ENCODE assay signal across 8 cellular contexts in genomic region chr11:70270877-70271634, GRCh38. TPM values are rescaled to one million over a fixed set of nuclear protein-coding genes. Genes with fewer than 3 reads are reported as not detected.
DNase-seq lines count a peak whose midpoint lies in the region; ATAC-seq lines count a peak whose summit lies in the region.

No MANE protein-coding gene starts in this region.

- DNase-seq in GM04503 (ENCODE audit: low read depth) (peak; percentile 30), LHCN-M2 (ENCODE audit: low read depth) (peak; percentile 19), ecto neural progenitor cell (ENCODE audit: low spot score) (peak; percentile 70), lung microvascular endothelial cell (ENCODE audit: low read depth in 2 of 2) (peak; percentile 42 to 49), NCI-H2196 (lab: John Stamatoyannopoulos, UW; ENCODE audit: unreplicated experiment) (no peak)
- DNase-seq in activated CD4-positive, alpha-beta T cell treated with anti-CD3 and anti-CD28 coated beads for 4 hours: peak; percentile 26 to 38
- DNase-seq in stimulated activated CD8-positive, alpha-beta memory T cell treated with anti-CD3 and anti-CD28 coated beads, Interleukin-2, amount 100 ng/mL, for 48 hours (ENCODE audit: low read depth in 2 of 2): peak; percentile 9 to 11

- peak; percentile 45 for ATAC-seq in GM21825 (IDR thresholded peaks at IDR 0.05; ENCODE audit: unreplicated experiment)

RNA-seq across cellular contexts. Expression of gene PPFIA1, which starts 0.6 kb away (rescaled TPM):
- total RNA-seq in LHCN-M2 (2014; rRNA removed): 41.4 and 45.1 TPM in 2 replicates
- 22.9 TPM for polyA plus RNA-seq in LHCN-M2 (2012)
- 23.8 and 32.7 TPM in 2 replicates for total RNA-seq in lung microvascular endothelial cell
